Comparison of ENCODE assay signal across 8 cellular contexts in the genomic region with DNA sequence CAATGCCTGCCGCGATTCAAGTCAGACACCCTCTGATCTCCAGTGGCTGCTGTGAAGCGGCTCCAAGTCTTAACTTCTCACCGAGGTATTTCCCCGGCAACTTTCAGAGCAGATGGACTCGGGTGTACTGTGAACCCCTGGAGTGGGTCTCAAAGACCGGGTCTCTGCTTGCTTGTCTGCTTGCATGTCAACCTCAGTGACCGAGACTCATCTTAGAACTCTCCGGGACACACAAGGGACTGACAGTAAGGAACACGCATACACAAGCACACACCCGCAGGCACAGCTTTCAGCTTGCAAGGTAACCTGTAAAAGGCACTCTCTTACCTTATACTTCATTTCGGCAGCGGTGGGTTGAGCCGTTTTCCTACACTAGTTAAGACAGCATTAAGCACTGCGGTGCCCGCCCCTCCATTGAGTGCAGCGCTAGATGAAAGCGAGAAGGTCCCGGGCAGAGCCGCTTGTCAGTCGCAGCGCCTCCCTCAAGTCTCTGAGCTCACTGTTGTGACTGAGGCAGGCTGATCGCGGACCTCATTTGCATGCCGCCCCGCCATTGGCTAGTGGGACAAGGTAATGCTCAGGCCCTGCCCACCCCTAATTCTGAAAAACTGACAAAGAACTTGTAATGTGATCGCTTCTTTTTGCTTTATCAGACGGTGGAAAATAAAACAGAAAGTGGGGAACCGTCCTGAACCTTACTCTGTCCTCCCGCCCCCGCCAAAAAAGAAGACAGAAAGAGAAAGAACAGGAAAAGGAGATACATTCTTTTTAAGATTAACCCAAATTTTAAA. TPM values are rescaled to one million over a fixed set of nuclear protein-coding genes. Genes with fewer than 3 reads are reported as not detected.
DNase-seq lines count a peak whose midpoint lies in the region; ATAC-seq and TF ChIP-seq lines count a peak whose summit lies in the region.

A gene with protein sequence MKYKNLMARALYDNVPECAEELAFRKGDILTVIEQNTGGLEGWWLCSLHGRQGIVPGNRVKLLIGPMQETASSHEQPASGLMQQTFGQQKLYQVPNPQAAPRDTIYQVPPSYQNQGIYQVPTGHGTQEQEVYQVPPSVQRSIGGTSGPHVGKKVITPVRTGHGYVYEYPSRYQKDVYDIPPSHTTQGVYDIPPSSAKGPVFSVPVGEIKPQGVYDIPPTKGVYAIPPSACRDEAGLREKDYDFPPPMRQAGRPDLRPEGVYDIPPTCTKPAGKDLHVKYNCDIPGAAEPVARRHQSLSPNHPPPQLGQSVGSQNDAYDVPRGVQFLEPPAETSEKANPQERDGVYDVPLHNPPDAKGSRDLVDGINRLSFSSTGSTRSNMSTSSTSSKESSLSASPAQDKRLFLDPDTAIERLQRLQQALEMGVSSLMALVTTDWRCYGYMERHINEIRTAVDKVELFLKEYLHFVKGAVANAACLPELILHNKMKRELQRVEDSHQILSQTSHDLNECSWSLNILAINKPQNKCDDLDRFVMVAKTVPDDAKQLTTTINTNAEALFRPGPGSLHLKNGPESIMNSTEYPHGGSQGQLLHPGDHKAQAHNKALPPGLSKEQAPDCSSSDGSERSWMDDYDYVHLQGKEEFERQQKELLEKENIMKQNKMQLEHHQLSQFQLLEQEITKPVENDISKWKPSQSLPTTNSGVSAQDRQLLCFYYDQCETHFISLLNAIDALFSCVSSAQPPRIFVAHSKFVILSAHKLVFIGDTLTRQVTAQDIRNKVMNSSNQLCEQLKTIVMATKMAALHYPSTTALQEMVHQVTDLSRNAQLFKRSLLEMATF (minus strand): TSS at position 492 of the 791 bp plus-strand sequence. CDS start 153 bp downstream, at position 339.

- DNase-seq in GM10248 (ENCODE audit: extremely low spot score) (peak; percentile 91), NCI-H1105 (lab: John Stamatoyannopoulos, UW) (peak; percentile 94), SKM-1 treated with dmso at 0.1 percent for 144 hours (lab: John Stamatoyannopoulos, UW; ENCODE audit: unreplicated experiment) (peak; percentile 90), glutamatergic neuron (peak; percentile 90), osteoblast (ENCODE audit: insufficient read length, low spot score, missing footprints) (peak; percentile 93), thoracic aorta (ENCODE audit: low spot score) (peak; percentile 90)

- ATAC-seq in HG02623 (IDR thresholded peaks at IDR 0.05; ENCODE audit: unreplicated experiment) (peak; percentile 99), thoracic aorta (ENCODE audit: insufficient number of reproducible peaks, low FRiP score, low read depth) (peak; percentile 64)

- H3K4me3 Mint-ChIP-seq in activated naive CD8-positive, alpha-beta T cell: peak within 1 kb of the TSS; percentile 90
- peak within 1 kb of the TSS; percentile 86 for H3K4me3 Mint-ChIP-seq in glutamatergic neuron (ENCODE audit: unreplicated experiment)

- POLR2A ChIA-PET in GM10248 (lab: Yijun Ruan, JAX): interaction anchor here (0.6 to 1.3 kb wide), 9 partner anchors 10 to 283 kb away, joined by 3 to 7 read pairs (median 3); no protein-coding TSS in a partner anchor

- no peak for TF ChIP-seq CTCF in GM10248 (IDR thresholded peaks at IDR 0.05; ENCODE audit: control extremely low read depth, extremely low read depth, low read depth, missing control alignments)
- no peak for TF ChIP-seq CTCF in glutamatergic neuron (IDR thresholded peaks at IDR 0.05; ENCODE audit: partially characterized antibody, unreplicated experiment)
- TF ChIP-seq CTCF in osteoblast (IDR thresholded peaks at IDR 0.05; ENCODE audit: extremely low read depth, low read depth, low read length): no peak
- no peak for TF ChIP-seq CTCF in thoracic aorta (IDR thresholded peaks at IDR 0.05)

- H3K27ac Mint-ChIP-seq in activated naive CD8-positive, alpha-beta T cell: peak within 1 kb of the TSS; percentile 96
- peak within 1 kb of the TSS; percentile 72 for H3K27ac Mint-ChIP-seq in glutamatergic neuron (ENCODE audit: unreplicated experiment)

- peaks cover 62% of the 10 kb centered on the region for H3K4me1 Mint-ChIP-seq in activated naive CD8-positive, alpha-beta T cell (ENCODE audit: low read depth)
- peaks cover 6% of the 10 kb centered on the region for H3K4me1 Mint-ChIP-seq in glutamatergic neuron (ENCODE audit: low read depth, unreplicated experiment)

- peak within 1 kb of the TSS; percentile 80 for H3K4me2 ChIP-seq in osteoblast (ENCODE audit: insufficient read depth, low read length)

- H3K27me3 Mint-ChIP-seq in activated naive CD8-positive, alpha-beta T cell: no peaks in the 10 kb centered on the region
- H3K27me3 Mint-ChIP-seq in glutamatergic neuron (ENCODE audit: unreplicated experiment): no peaks in the 10 kb centered on the region

- H3K27me3 ChIP-seq in osteoblast (ENCODE audit: insufficient read depth, low read length): no peaks in the 10 kb centered on the region
- H3K27me3 ChIP-seq in thoracic aorta (replicated peaks; ENCODE audit: insufficient read depth): no peaks in the 10 kb centered on the region

- CTCF ChIA-PET in GM10248 (lab: Yijun Ruan, JAX): interaction anchor here (1.6 to 8.6 kb wide), 7 partner anchors 10 to 264 kb away, joined by 4 to 42 read pairs (median 15); no protein-coding TSS in a partner anchor

- H3K9me3 Mint-ChIP-seq in activated naive CD8-positive, alpha-beta T cell (ENCODE audit: low read depth): no peaks in the 10 kb centered on the region
- peaks cover 2% of the 10 kb centered on the region for H3K9me3 Mint-ChIP-seq in glutamatergic neuron (ENCODE audit: unreplicated experiment)

- H3K9me3 ChIP-seq in osteoblast (ENCODE audit: low read depth, low read length): no peaks in the 10 kb centered on the region
- no peaks in the 10 kb centered on the region for H3K9me3 ChIP-seq in thoracic aorta

- H3K36me3 Mint-ChIP-seq in activated naive CD8-positive, alpha-beta T cell: no peaks in the 10 kb centered on the region
- no peaks in the 10 kb centered on the region for H3K36me3 Mint-ChIP-seq in glutamatergic neuron (ENCODE audit: unreplicated experiment)

- peaks cover 50% of the 10 kb centered on the region for H3K79me2 ChIP-seq in osteoblast (ENCODE audit: insufficient read depth, low read length)

- H3K36me3 ChIP-seq in osteoblast (ENCODE audit: insufficient read depth, low read length) (no peaks in the 10 kb centered on the region), thoracic aorta (no peaks in the 10 kb centered on the region)

- H3K4me3 ChIP-seq in osteoblast (ENCODE audit: insufficient read depth, low read length): peak within 1 kb of the TSS; percentile 87
- H3K4me3 ChIP-seq in thoracic aorta: peak within 1 kb of the TSS; percentile 93

- H3K4me1 ChIP-seq in osteoblast (ENCODE audit: insufficient read depth, low read length) (peaks cover 25% of the 10 kb centered on the region), thoracic aorta (ENCODE audit: control insufficient read depth in 1 of 2, low read depth in 2 of 2) (peaks cover 14 to 31% of the 10 kb centered on the region in 2 donors)

- H2AFZ ChIP-seq in osteoblast (ENCODE audit: low read length): peak within 1 kb of the TSS; percentile 71

- H4K20me1 ChIP-seq in osteoblast (ENCODE audit: insufficient read depth, low read length): no peaks in the 10 kb centered on the region

- H3K27ac ChIP-seq in osteoblast (ENCODE audit: low read depth, low read length): peak within 1 kb of the TSS; percentile 93
- H3K27ac ChIP-seq in thoracic aorta: peak within 1 kb of the TSS; percentile 88 to 97

RNA-seq across cellular contexts. Expression of the gene that starts here (rescaled TPM):
- total RNA-seq in glutamatergic neuron (ENCODE audit: unreplicated experiment): 0.71 TPM
- 23.0 and 32.9 TPM in 2 replicates for total RNA-seq in osteoblast
- 100 to 1,000 TPM; 122 to 181 TPM for total RNA-seq in thoracic aorta

Comparison
In these comparisons a context has a peak if more than half of its experiments do, and no peak if none do; other contexts are left out.
1. Peak in every context shown above with its lines: DNase-seq, ATAC-seq, H3K4me3 ChIP-seq and H3K27ac ChIP-seq.
2. RNA of the gene that starts here (total RNA-seq): 122 to 181 TPM in thoracic aorta and 23.0 to 32.9 TPM in osteoblast; 0.71 TPM in glutamatergic neuron (single experiment); every median in the first group is over 10 times any median in the second.
3. Peak in DNase-seq in glutamatergic neuron; RNA of the gene not detected or under 1 TPM.